33 cellular contexts compared by ENCODE assay signal in genomic region chr17:32739722-32740121, GRCh38.
"Had no signal": no experiment of that assay in that cellular context is flagged by ENCODE, and none has a peak within 500 bp of the region (broad histone marks: within the 10 kb centered on the region; RNA-seq: fewer than 3 reads in every experiment).

No MANE protein-coding gene starts in this region.

- H3K27ac ChIP-seq: adrenal gland, body of pancreas, brain microvascular endothelial cell, breast epithelium, WERI-Rb-1 had no signal

- H3K4me1 ChIP-seq: body of pancreas, breast epithelium had no signal

- ATAC-seq: activated CD4-positive, alpha-beta T cell treated with anti-CD3 and anti-CD28 coated beads for 36 hours; activated CD4-positive, CD25-positive, alpha-beta regulatory T cell treated with anti-CD3 and anti-CD28 coated beads, Interleukin-2, amount 50 U/mL, for 24 hours; activated CD8-positive, alpha-beta memory T cell treated with anti-CD3 and anti-CD28 coated beads, Interleukin-2, amount 10 ng/mL, durations not matched to agents 7 days and 5 days; activated CD8-positive, alpha-beta T cell treated with anti-CD3 and anti-CD28 coated beads, Interleukin-2, amount 10 ng/mL, durations not matched to agents 7 days and 5 days; activated naive CD8-positive, alpha-beta T cell treated with anti-CD3 and anti-CD28 coated beads, Interleukin-2, amount 50 U/mL, for 24 hours; body of pancreas; WTC11 had no signal

- H3K36me3 ChIP-seq: adrenal gland, brain microvascular endothelial cell, breast epithelium, WERI-Rb-1 had no signal

- H3K27me3 ChIP-seq: adrenal gland, body of pancreas, brain microvascular endothelial cell, breast epithelium had no signal

- FAIRE-seq: astrocyte had no signal

- H3K9me3 ChIP-seq: adrenal gland, body of pancreas, breast epithelium had no signal

- DNase-seq: activated CD4-positive, alpha-beta memory T cell treated with anti-CD3 and anti-CD28 coated beads, Interleukin-2, amount 10 ng/mL, durations not matched to agents 7 days and 5 days; activated CD4-positive, alpha-beta T cell treated with anti-CD3 and anti-CD28 coated beads for 1 hour; activated CD4-positive, alpha-beta T cell treated with anti-CD3 and anti-CD28 coated beads for 36 hours; activated CD4-positive, alpha-beta T cell treated with anti-CD3 and anti-CD28 coated beads for 48 hours; activated CD4-positive, alpha-beta T cell treated with anti-CD3 and anti-CD28 coated beads, Interleukin-2, amount 10 ng/mL, durations not matched to agents 7 days and 5 days; activated CD4-positive, alpha-beta T cell treated with anti-CD3 and anti-CD28 coated beads, Interleukin-2, amount 50 U/mL, for 48 hours; activated CD4-positive, CD25-positive, alpha-beta regulatory T cell; activated CD8-positive, alpha-beta memory T cell treated with anti-CD3 and anti-CD28 coated beads for 24 hours; activated CD8-positive, alpha-beta memory T cell treated with anti-CD3 and anti-CD28 coated beads, Interleukin-2, amount 10 ng/mL, durations not matched to agents 7 days and 5 days; activated CD8-positive, alpha-beta memory T cell treated with anti-CD3 and anti-CD28 coated beads, Interleukin-2, amount 50 U/mL, for 48 hours; activated CD8-positive, alpha-beta T cell treated with anti-CD3 and anti-CD28 coated beads, Interleukin-2, amount 10 ng/mL, durations not matched to agents 7 days and 5 days; activated effector memory CD4-positive, alpha-beta T cell treated with Interleukin-2 at 50 U/mL for 16 hours; activated gamma-delta T cell; activated naive CD4-positive, alpha-beta T cell treated with anti-CD3 and anti-CD28 coated beads, Interleukin-2, amount 10 ng/mL, durations not matched to agents 7 days and 5 days; activated naive CD4-positive, alpha-beta T cell treated with Interleukin-2 at 50 U/mL for 16 hours; activated naive CD8-positive, alpha-beta T cell treated with anti-CD3 and anti-CD28 coated beads, Interleukin-2, amount 10 ng/mL, durations not matched to agents 7 days and 5 days; activated naive CD8-positive, alpha-beta T cell treated with anti-CD3 and anti-CD28 coated beads, Interleukin-2, amount 50 U/mL, for 24 hours; activated T-cell treated with anti-CD3 and anti-CD28 coated beads, Interleukin-2, amount 50 U/mL, for 24 hours; activated T-cell treated with anti-CD3 and anti-CD28 coated beads, Interleukin-2, amount 50 U/mL, for 48 hours; adrenal gland; amniotic stem cell; aorta; body of pancreas; brain microvascular endothelial cell; central memory CD4-positive, alpha-beta T cell; T-helper 1 cell; T-helper 2 cell; T-helper 9 cell; WERI-Rb-1 had no signal

- H3K4me3 ChIP-seq: adrenal gland, body of pancreas, breast epithelium had no signal
